8 cellular contexts compared by ENCODE assay signal in genomic region chr11:48006301-48006992, GRCh38. TPM values are rescaled to one million over a fixed set of nuclear protein-coding genes. Genes with fewer than 3 reads are reported as not detected.
DNase-seq lines count a peak whose midpoint lies in the region; ATAC-seq and TF ChIP-seq lines count a peak whose summit lies in the region.

No MANE protein-coding gene starts in this region.

- no peak for TF ChIP-seq CTCF in GM12864 (IDR thresholded peaks at IDR 0.05; ENCODE audit: low read depth, low read length, missing control alignments)
- no peak for TF ChIP-seq CTCF in mucosa of descending colon (IDR thresholded peaks at IDR 0.05)
- no peak for TF ChIP-seq CTCF in suprapubic skin (IDR thresholded peaks at IDR 0.05)

- H3K27ac ChIP-seq in suprapubic skin: no peak overlapping the region

- H3K36me3 ChIP-seq in MG63 (no peaks in the 10 kb centered on the region; the same call in 1 of the 2 replicates), mucosa of descending colon (ENCODE audit: low read depth) (no peaks in the 10 kb centered on the region), suprapubic skin (no peaks in the 10 kb centered on the region)

- no peaks in the 10 kb centered on the region for H3K27me3 ChIP-seq in MG63
- H3K27me3 ChIP-seq in suprapubic skin: no peaks in the 10 kb centered on the region

- H3K4me1 ChIP-seq in mucosa of descending colon (ENCODE audit: low read depth): peaks cover 11% of the 10 kb centered on the region
- H3K4me1 ChIP-seq in suprapubic skin: peaks cover 31% of the 10 kb centered on the region

- H3K9me3 ChIP-seq in MG63 (no peaks in the 10 kb centered on the region), mucosa of descending colon (no peaks in the 10 kb centered on the region), suprapubic skin (no peaks in the 10 kb centered on the region)

- ATAC-seq in GM21619 (IDR thresholded peaks at IDR 0.05; ENCODE audit: unreplicated experiment): peak; percentile 76
- ATAC-seq in mucosa of descending colon: peak; percentile 27

- DNase-seq in GM12864 (ENCODE audit: low read depth): peak; percentile 63
- DNase-seq in MG63: peak; percentile 74
- peak; percentile 86 for DNase-seq in amniotic epithelial cell (ENCODE audit: low read depth)
- DNase-seq in mucosa of descending colon: no peak
- no peak for DNase-seq in suprapubic skin (ENCODE audit: low spot score in 2 of 2)
- DNase-seq in NK-92 treated with Interleukin-12 subunit alpha and Interleukin-12 subunit beta, amount 100 ng/mL, for 24 hours (lab: John Stamatoyannopoulos, UW): no peak
- DNase-seq in globus pallidus (ENCODE audit: low spot score): no peak

- no peak for TF ChIP-seq POLR2A in suprapubic skin (IDR thresholded peaks at IDR 0.05)

- no peak for TF ChIP-seq EP300 in suprapubic skin (IDR thresholded peaks at IDR 0.05)

- intact Hi-C loops in mucosa of descending colon (cut with DNase I, micrococcal nuclease): no loop called here

- no peak overlapping the region for H3K4me3 ChIP-seq in GM12864 (ENCODE audit: low read depth, low read length)
- no peak overlapping the region for H3K4me3 ChIP-seq in MG63
- H3K4me3 ChIP-seq in mucosa of descending colon: no peak overlapping the region
- no peak overlapping the region for H3K4me3 ChIP-seq in suprapubic skin

- 52% methylated on average over 5 of the region's 5 CpGs for WGBS in suprapubic skin

RNA-seq across cellular contexts. Expression of gene PTPRJ, which starts 26.1 kb away (rescaled TPM):
- total RNA-seq in MG63 (2014; rRNA removed; shearing (Covaris generic); ENCODE audit: low replicate concordance): 7.7 and 9.2 TPM in 2 replicates
- total RNA-seq in mucosa of descending colon: 10 to 100 TPM; 27.8 to 54.6 (median 44.0) TPM
- 10 to 100 TPM in 3 of 4 donors, 1 to 10 TPM in 1; 4.0 to 15.5 (median 13.1) TPM for total RNA-seq in suprapubic skin

Comparison
In these comparisons a context has a peak if more than half of its experiments do, and no peak if none do; other contexts are left out.
1. DNase-seq: peak in GM12864 (single experiment), MG63 (single experiment) and amniotic epithelial cell (single experiment); none in mucosa of descending colon (0 of 3), suprapubic skin (0 of 2), NK-92 treated with Interleukin-12 subunit alpha and Interleukin-12 subunit beta, amount 100 ng/mL, for 24 hours (single experiment) and globus pallidus (single experiment).